1 cellular context compared by ENCODE assay signal in genomic region chr9:131739192-131739961, GRCh38.
TF ChIP-seq lines count a peak whose summit lies in the region.

No MANE protein-coding gene starts in this region.

TF ChIP-seq in GM12878, 131 proteins besides CTCF, POLR2A, EP300 and RAD21 (continued from another document and continues in another):
- TF ChIP-seq REST (IDR thresholded peaks at IDR 0.05; ENCODE audit: low read depth, low read length) (no peak), HSF1 (IDR thresholded peaks at IDR 0.05; ENCODE audit: low read depth, low read length) (no peak), HDAC6 (IDR thresholded peaks at IDR 0.05; ENCODE audit: unreplicated experiment) (no peak), BACH1 (IDR thresholded peaks at IDR 0.05; ENCODE audit: borderline replicate concordance) (0 out of 2 replicates have a peak, but pooled peaks have one; percentile 46), CHD4 (IDR thresholded peaks at IDR 0.05) (no peak), DPF2 (IDR thresholded peaks at IDR 0.05) (no peak), MXI1 (IDR thresholded peaks at IDR 0.05; ENCODE audit: low read depth, low read length) (peak; percentile 59; the same call in 1 of the 2 replicates), YY1 (IDR thresholded peaks at IDR 0.05; ENCODE audit: low read depth, low read length) (0 out of 2 replicates have a peak, but pooled peaks have one; percentile 38), GABPA (IDR thresholded peaks at IDR 0.05; ENCODE audit: low read depth) (no peak), KAT2A (conservative IDR thresholded peaks at IDR 0.05; ENCODE audit: control insufficient read depth, low read depth, low read length) (no peak), MYB (IDR thresholded peaks at IDR 0.05; ENCODE audit: borderline replicate concordance, low read depth, low read length) (no peak), LARP7 (IDR thresholded peaks at IDR 0.05) (peak; percentile 87), POLR2AphosphoS5 (IDR thresholded peaks at IDR 0.05; ENCODE audit: low read length) (no peak), EED (IDR thresholded peaks at IDR 0.05; ENCODE audit: low read depth) (no peak), BHLHE40 (IDR thresholded peaks at IDR 0.05; ENCODE audit: borderline replicate concordance in 1 of 2, low read depth in 2 of 2, low read length in 1 of 2) (peak in 1 of 2 experiments; percentile 33; a peak in 2 of 4 replicates), USF2 (IDR thresholded peaks at IDR 0.05; ENCODE audit: borderline replicate concordance, low read depth, low read length) (no peak), KDM1A (IDR thresholded peaks at IDR 0.05; ENCODE audit: borderline replicate concordance) (no peak), POU2F2 (IDR thresholded peaks at IDR 0.05; ENCODE audit: borderline replicate concordance, low read depth, low read length) (no peak), MEF2A (IDR thresholded peaks at IDR 0.05; ENCODE audit: insufficient read depth, low read depth, low read length) (no peak), SMARCA5 (IDR thresholded peaks at IDR 0.05) (peak; percentile 35; the same call in 1 of the 2 replicates), ZNF24 (IDR thresholded peaks at IDR 0.05) (no peak), NFXL1 (IDR thresholded peaks at IDR 0.05; ENCODE audit: borderline replicate concordance) (no peak), BCL3 (IDR thresholded peaks at IDR 0.05; ENCODE audit: borderline replicate concordance, insufficient read depth, low read depth, low read length, poor library complexity, severe bottlenecking) (no peak), PBX3 (IDR thresholded peaks at IDR 0.05; ENCODE audit: insufficient replicate concordance, low read depth, low read length) (no peak), PRDM15 (CRISPR knock-in tag; IDR thresholded peaks at IDR 0.05) (no peak), TARDBP (IDR thresholded peaks at IDR 0.05; ENCODE audit: borderline replicate concordance) (no peak), SPI1 (IDR thresholded peaks at IDR 0.05; ENCODE audit: borderline replicate concordance, insufficient read depth, low read depth, low read length) (no peak), FOXK2 (IDR thresholded peaks at IDR 0.05) (no peak), RUNX3 (IDR thresholded peaks at IDR 0.05; ENCODE audit: low read length) (no peak), KLF5 (IDR thresholded peaks at IDR 0.05; ENCODE audit: partially characterized antibody) (no peak), SKIL (IDR thresholded peaks at IDR 0.05; ENCODE audit: low read depth, poor library complexity, severe bottlenecking) (no peak), ATF2 (IDR thresholded peaks at IDR 0.05; ENCODE audit: low read length) (no peak), RB1 (IDR thresholded peaks at IDR 0.05; ENCODE audit: borderline replicate concordance) (no peak), SIN3A (IDR thresholded peaks at IDR 0.05; ENCODE audit: low read depth, low read length) (peak; percentile 57; the same call in 1 of the 2 replicates), NR2F1 (conservative IDR thresholded peaks at IDR 0.05) (peak; percentile 31; the same call in 1 of the 2 replicates), ASH2L (IDR thresholded peaks at IDR 0.05; ENCODE audit: borderline replicate concordance, low read depth) (no peak), SP1 (IDR thresholded peaks at IDR 0.05; ENCODE audit: low read depth, low read length) (no peak), POLR2AphosphoS2 (IDR thresholded peaks at IDR 0.05; ENCODE audit: low read depth, low read length) (no peak), JUND (IDR thresholded peaks at IDR 0.05; ENCODE audit: low read depth, low read length) (no peak), SIX5 (IDR thresholded peaks at IDR 0.05; ENCODE audit: low read depth, low read length, severe bottlenecking) (no peak), IRF3 (IDR thresholded peaks at IDR 0.05) (no peak), STAT1 (conservative IDR thresholded peaks at IDR 0.05) (no peak), CHD2 (IDR thresholded peaks at IDR 0.05; ENCODE audit: borderline replicate concordance, low read depth, low read length) (no peak), RELB (IDR thresholded peaks at IDR 0.05; ENCODE audit: low read depth) (no peak), MAX (IDR thresholded peaks at IDR 0.05; ENCODE audit: low read depth, low read length) (0 out of 2 replicates have a peak, but pooled peaks have one; percentile 17), MTA3 (IDR thresholded peaks at IDR 0.05; ENCODE audit: borderline replicate concordance, low read length) (no peak)
